Comparison of ENCODE assay signal across 9 cellular contexts in the genomic region with DNA sequence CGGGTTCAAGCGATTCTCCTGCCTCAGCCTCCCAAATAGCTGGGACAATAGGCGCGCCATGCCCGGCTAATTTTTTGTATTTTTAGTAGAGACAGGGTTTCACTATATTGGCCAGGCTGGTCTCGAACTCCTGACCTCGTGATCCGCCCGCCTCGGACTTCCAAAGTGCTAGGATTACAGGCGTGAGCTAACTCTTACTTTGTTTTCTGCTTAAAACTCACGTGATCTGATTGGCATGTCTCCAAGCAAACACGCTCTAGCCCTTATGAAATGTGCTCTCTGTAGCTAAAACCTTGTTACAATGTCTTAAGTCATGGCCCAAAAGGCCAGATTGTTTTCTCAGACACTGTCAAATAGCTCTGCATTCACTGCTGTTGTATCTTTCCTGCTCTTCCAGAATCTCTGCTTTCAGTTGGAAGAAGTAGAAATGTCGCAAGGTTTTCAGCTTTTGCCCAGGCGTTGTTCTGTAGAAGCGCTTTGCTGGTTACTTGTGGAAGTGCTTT. TPM values are rescaled to one million over a fixed set of nuclear protein-coding genes. Genes with fewer than 3 reads are reported as not detected.
DNase-seq lines count a peak whose midpoint lies in the region; ATAC-seq and TF ChIP-seq lines count a peak whose summit lies in the region.
"Had no signal": no experiment of that assay in that cellular context is flagged by ENCODE, and none has a peak within 500 bp of the region (broad histone marks: within the 10 kb centered on the region; RNA-seq: fewer than 3 reads in every experiment).

No MANE protein-coding gene starts in this region.

- peak overlapping the region; percentile 77 for H3K27ac Mint-ChIP-seq in activated CD4-positive, alpha-beta T cell treated with anti-CD3 and anti-CD28 coated beads, Interleukin-2, amount 10 ng/mL, durations not matched to agents 24 days and 14 days
- H3K27ac Mint-ChIP-seq in mesothelial cell of epicardium, result no peak overlapping the region

- intact Hi-C loops in activated CD4-positive, alpha-beta T cell treated with anti-CD3 and anti-CD28 coated beads, Interleukin-2, amount 10 ng/mL, durations not matched to agents 24 days and 14 days (cut with micrococcal nuclease), result loop anchor here (2.0 kb wide), 1 partner anchor 40 kb away; a partner anchor contains a TSS
- intact Hi-C loops in right lobe of liver (cut with DNase I), result no loop called here

- peaks cover 10% of the 10 kb centered on the region for H3K4me1 Mint-ChIP-seq in activated CD4-positive, alpha-beta T cell treated with anti-CD3 and anti-CD28 coated beads, Interleukin-2, amount 10 ng/mL, durations not matched to agents 24 days and 14 days
- no peaks in the 10 kb centered on the region for H3K4me1 Mint-ChIP-seq in mesothelial cell of epicardium

- TF ChIP-seq POLR2A in right lobe of liver (IDR thresholded peaks at IDR 0.05), result no peak

- H3K27me3 ChIP-seq in right lobe of liver (no peaks in the 10 kb centered on the region), thymus (ENCODE audit: control insufficient read depth, insufficient read depth) (no peaks in the 10 kb centered on the region)

- H3K27ac ChIP-seq in right lobe of liver, result no peak overlapping the region
- H3K27ac ChIP-seq in thymus (ENCODE audit: low read depth), result no peak overlapping the region
- H3K27ac ChIP-seq: C4-2B had no signal

- H3K4me1 ChIP-seq in right lobe of liver (peaks cover 0 to 3% (median 0%) of the 10 kb centered on the region in 4 donors), thymus (ENCODE audit: control insufficient read depth, insufficient read depth, low read length) (no peaks in the 10 kb centered on the region)

- in situ Hi-C loops in astrocyte of the cerebellum (cut with HindIII; ENCODE audit: low sequenced_read_pairs), result no loop called here

- peak overlapping the region; percentile 86 for H3K4me3 Mint-ChIP-seq in activated CD4-positive, alpha-beta T cell treated with anti-CD3 and anti-CD28 coated beads, Interleukin-2, amount 10 ng/mL, durations not matched to agents 24 days and 14 days
- no peak overlapping the region for H3K4me3 Mint-ChIP-seq in mesothelial cell of epicardium

- no peaks in the 10 kb centered on the region for H3K27me3 Mint-ChIP-seq in activated CD4-positive, alpha-beta T cell treated with anti-CD3 and anti-CD28 coated beads, Interleukin-2, amount 10 ng/mL, durations not matched to agents 24 days and 14 days
- no peaks in the 10 kb centered on the region for H3K27me3 Mint-ChIP-seq in mesothelial cell of epicardium (ENCODE audit: low read depth)

- TF ChIP-seq CTCF in astrocyte of the cerebellum (IDR thresholded peaks at IDR 0.05; ENCODE audit: low read depth, low read length, missing control alignments), result no peak
- TF ChIP-seq CTCF in right lobe of liver (IDR thresholded peaks at IDR 0.05), result no peak
- no peak for TF ChIP-seq CTCF in mesothelial cell of epicardium (IDR thresholded peaks at IDR 0.05; ENCODE audit: unreplicated experiment)

- peaks cover 3% of the 10 kb centered on the region for H3K36me3 Mint-ChIP-seq in activated CD4-positive, alpha-beta T cell treated with anti-CD3 and anti-CD28 coated beads, Interleukin-2, amount 10 ng/mL, durations not matched to agents 24 days and 14 days (ENCODE audit: low read depth)
- H3K36me3 Mint-ChIP-seq in mesothelial cell of epicardium, result peaks cover 6% of the 10 kb centered on the region

- WGBS in right lobe of liver (ENCODE audit: insufficient coverage, low coverage, low lambda C conversion rate, missing lambda C conversion rate), result 59% methylated on average over 13 of the region's 16 CpGs
- WGBS in thymus, result 76% methylated on average over 16 of the region's 16 CpGs

- H3K36me3 ChIP-seq in right lobe of liver (no peaks in the 10 kb centered on the region), thymus (ENCODE audit: control insufficient read depth, insufficient read depth) (no peaks in the 10 kb centered on the region)

- DNase-seq in activated CD4-positive, alpha-beta T cell treated with anti-CD3 and anti-CD28 coated beads, Interleukin-2, amount 10 ng/mL, durations not matched to agents 24 days and 14 days, result no peak
- DNase-seq in activated CD4-positive, alpha-beta T cell treated with anti-CD3 and anti-CD28 coated beads, Interleukin-2, amount 50 U/mL, for 1 hour, result no peak
- DNase-seq in astrocyte of the cerebellum (ENCODE audit: low read depth) (no peak), right lobe of liver (peak in 1 of 3 donors; percentile 45), globus pallidus (ENCODE audit: low spot score) (no peak), mesothelial cell of epicardium (ENCODE audit: low spot score in 2 of 2, unreplicated experiment in 2 of 2) (no peak)

- peak overlapping the region; percentile 49 for H3K4me3 ChIP-seq in astrocyte of the cerebellum (ENCODE audit: low read depth, low read length)
- peak overlapping the region; percentile 48 to 60 (median 50) for H3K4me3 ChIP-seq in right lobe of liver
- peak overlapping the region; percentile 56 for H3K4me3 ChIP-seq in thymus (ENCODE audit: low read length)

- H3K9me3 ChIP-seq in right lobe of liver (no peaks in the 10 kb centered on the region), thymus (ENCODE audit: control insufficient read depth) (no peaks in the 10 kb centered on the region)

- ATAC-seq in right lobe of liver, result peak; percentile 17 to 55 (median 50)
- no peak for ATAC-seq in HG03108 (IDR thresholded peaks at IDR 0.05; ENCODE audit: unreplicated experiment)

- no peaks in the 10 kb centered on the region for H3K9me3 Mint-ChIP-seq in activated CD4-positive, alpha-beta T cell treated with anti-CD3 and anti-CD28 coated beads, Interleukin-2, amount 10 ng/mL, durations not matched to agents 24 days and 14 days
- H3K9me3 Mint-ChIP-seq in mesothelial cell of epicardium, result peaks cover 25% of the 10 kb centered on the region

RNA-seq across cellular contexts. Expression of a gene that starts 39.7 kb away (rescaled TPM):
- total RNA-seq in activated CD4-positive, alpha-beta T cell treated with anti-CD3 and anti-CD28 coated beads, Interleukin-2, amount 10 ng/mL, durations not matched to agents 24 days and 14 days, result 284 and 301 TPM in 2 replicates
- total RNA-seq in right lobe of liver, result 10 to 100 TPM; 35.5 to 67.0 (median 44.5) TPM
- 168 TPM for polyA plus RNA-seq in thymus
- total RNA-seq in mesothelial cell of epicardium, result 201 to 206 TPM (median 202 TPM) in 3 replicates
